In the genomic region with DNA sequence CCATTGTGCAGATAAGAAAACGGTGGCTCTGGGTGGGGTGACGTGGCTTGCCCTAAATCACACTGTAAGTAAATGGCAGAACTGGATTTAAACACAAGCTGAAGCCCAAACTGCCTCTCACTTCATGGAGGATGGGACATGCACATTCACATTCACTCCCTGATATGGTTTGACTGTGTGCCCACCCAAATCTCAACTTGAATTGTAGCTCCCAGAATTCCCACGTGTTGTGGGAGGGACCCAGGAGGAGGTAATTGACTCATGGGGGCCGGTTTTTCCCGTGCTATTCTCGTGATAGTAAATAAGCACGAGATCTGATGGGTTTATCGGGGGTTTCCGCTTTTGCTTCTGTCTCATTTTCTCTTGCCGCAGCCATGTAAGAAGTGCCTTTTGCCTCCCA, we compare ENCODE assay signal across 2 cellular contexts.
TF ChIP-seq lines count a peak whose summit lies in the region.

No MANE protein-coding gene starts in this region.

TF ChIP-seq in GM12891, 5 proteins besides CTCF, POLR2A, EP300 and RAD21:
- TF ChIP-seq POU2F2 (IDR thresholded peaks at IDR 0.05; ENCODE audit: low read depth, low read length): no peak
- TF ChIP-seq POLR2AphosphoS5 (IDR thresholded peaks at IDR 0.05; ENCODE audit: low read depth, low read length): no peak
- no peak for TF ChIP-seq TAF1 (IDR thresholded peaks at IDR 0.05; ENCODE audit: low read depth, low read length)
- TF ChIP-seq PAX5 (IDR thresholded peaks at IDR 0.05; ENCODE audit: insufficient read depth, low read length, severe bottlenecking): no peak

TF ChIP-seq in H1, 55 proteins besides CTCF, POLR2A, EP300 and RAD21:
- TF ChIP-seq RNF2 (IDR thresholded peaks at IDR 0.05; ENCODE audit: borderline replicate concordance, low read depth, low read length, missing control alignments, poor library complexity, severe bottlenecking): no peak
- no peak for TF ChIP-seq SIRT6 (IDR thresholded peaks at IDR 0.05; ENCODE audit: low read length)
- TF ChIP-seq TCF12 (IDR thresholded peaks at IDR 0.05; ENCODE audit: low read depth, low read length): no peak
- TF ChIP-seq TBP (IDR thresholded peaks at IDR 0.05; ENCODE audit: low read depth, low read length): no peak
- no peak for TF ChIP-seq USF2 (IDR thresholded peaks at IDR 0.05; ENCODE audit: low read length)
- TF ChIP-seq ATF2 (IDR thresholded peaks at IDR 0.05; ENCODE audit: low read length): no peak
- no peak for TF ChIP-seq SAP30 (IDR thresholded peaks at IDR 0.05; ENCODE audit: insufficient read depth, insufficient replicate concordance, low read length)
- TF ChIP-seq FOSL1 (IDR thresholded peaks at IDR 0.05; ENCODE audit: insufficient read depth, low read depth, low read length): no peak
- no peak for TF ChIP-seq CHD7 (IDR thresholded peaks at IDR 0.05; ENCODE audit: insufficient replicate concordance, low read length)
